Comparison of ENCODE assay signal across 1 cellular context in the genomic region with DNA sequence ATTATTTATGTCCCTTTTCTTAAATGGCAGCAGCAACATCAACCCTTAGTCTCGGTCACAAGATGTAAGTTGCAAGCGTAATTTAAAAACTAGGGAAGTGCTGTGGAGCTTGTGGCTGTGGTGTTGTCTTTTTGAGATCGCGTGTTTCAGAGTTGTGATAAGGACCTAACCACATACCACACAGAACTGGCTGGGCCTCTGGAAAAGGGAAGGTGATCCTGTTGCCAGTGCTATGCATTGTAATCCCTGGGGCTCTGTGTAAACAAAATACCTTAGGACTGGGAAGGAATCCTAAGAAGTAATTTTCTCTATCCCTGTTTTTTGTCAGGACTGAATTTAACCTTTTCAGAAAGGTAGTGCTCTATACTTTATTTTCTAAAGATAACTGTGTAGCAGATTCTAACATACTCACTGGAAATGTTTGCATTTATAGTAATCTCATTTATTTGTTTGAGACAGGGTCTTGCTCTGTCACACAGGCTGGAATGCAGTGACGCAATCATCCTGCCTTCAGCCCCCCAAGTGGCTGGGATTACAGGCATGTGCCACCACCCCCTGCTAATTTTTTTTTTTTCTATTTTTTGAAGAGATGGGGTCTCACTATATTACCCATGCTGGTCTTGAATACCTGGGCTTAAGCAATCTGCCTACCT.
TF ChIP-seq lines count a peak whose summit lies in the region.

No MANE protein-coding gene starts in this region.

TF ChIP-seq in HEK293, 187 proteins besides CTCF, POLR2A, EP300 and RAD21 (continued from another document):
- TF ChIP-seq, protein P1, sequence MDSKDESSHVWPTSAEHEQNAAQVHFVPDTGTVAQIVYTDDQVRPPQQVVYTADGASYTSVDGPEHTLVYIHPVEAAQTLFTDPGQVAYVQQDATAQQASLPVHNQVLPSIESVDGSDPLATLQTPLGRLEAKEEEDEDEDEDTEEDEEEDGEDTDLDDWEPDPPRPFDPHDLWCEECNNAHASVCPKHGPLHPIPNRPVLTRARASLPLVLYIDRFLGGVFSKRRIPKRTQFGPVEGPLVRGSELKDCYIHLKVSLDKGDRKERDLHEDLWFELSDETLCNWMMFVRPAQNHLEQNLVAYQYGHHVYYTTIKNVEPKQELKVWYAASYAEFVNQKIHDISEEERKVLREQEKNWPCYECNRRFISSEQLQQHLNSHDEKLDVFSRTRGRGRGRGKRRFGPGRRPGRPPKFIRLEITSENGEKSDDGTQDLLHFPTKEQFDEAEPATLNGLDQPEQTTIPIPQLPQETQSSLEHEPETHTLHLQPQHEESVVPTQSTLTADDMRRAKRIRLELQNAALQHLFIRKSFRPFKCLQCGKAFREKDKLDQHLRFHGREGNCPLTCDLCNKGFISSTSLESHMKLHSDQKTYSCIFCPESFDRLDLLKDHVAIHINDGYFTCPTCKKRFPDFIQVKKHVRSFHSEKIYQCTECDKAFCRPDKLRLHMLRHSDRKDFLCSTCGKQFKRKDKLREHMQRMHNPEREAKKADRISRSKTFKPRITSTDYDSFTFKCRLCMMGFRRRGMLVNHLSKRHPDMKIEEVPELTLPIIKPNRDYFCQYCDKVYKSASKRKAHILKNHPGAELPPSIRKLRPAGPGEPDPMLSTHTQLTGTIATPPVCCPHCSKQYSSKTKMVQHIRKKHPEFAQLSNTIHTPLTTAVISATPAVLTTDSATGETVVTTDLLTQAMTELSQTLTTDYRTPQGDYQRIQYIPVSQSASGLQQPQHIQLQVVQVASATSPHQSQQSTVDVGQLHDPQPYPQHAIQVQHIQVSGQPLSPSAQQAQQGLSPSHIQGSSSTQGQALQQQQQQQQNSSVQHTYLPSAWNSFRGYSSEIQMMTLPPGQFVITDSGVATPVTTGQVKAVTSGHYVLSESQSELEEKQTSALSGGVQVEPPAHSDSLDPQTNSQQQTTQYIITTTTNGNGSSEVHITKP (tag by site-specific recombination; IDR thresholded peaks at IDR 0.05) = peak; percentile 60
- TF ChIP-seq ZBTB17 (tag by site-specific recombination; IDR thresholded peaks at IDR 0.05) = peak; percentile 28; the same call in 1 of the 2 replicates
- TF ChIP-seq ZNF558 (tag by site-specific recombination; IDR thresholded peaks at IDR 0.05) = no peak
- 0 out of 2 replicates have a peak, but pooled peaks have one; percentile 20 for TF ChIP-seq ZNF24 (tag by site-specific recombination; IDR thresholded peaks at IDR 0.05)
- TF ChIP-seq WT1 (tag by site-specific recombination; IDR thresholded peaks at IDR 0.05) = peak; percentile 71
- 0 out of 2 replicates have a peak, but pooled peaks have one; percentile 16 for TF ChIP-seq ZNF660 (tag by site-specific recombination; IDR thresholded peaks at IDR 0.05)
- 0 out of 2 replicates have a peak, but pooled peaks have one; percentile 40 for TF ChIP-seq ZXDB (tag by site-specific recombination; IDR thresholded peaks at IDR 0.05)
- no peak for TF ChIP-seq ZNF707 (tag by site-specific recombination; IDR thresholded peaks at IDR 0.05)
- peak; percentile 81 for TF ChIP-seq FEZF1 (tag by site-specific recombination; IDR thresholded peaks at IDR 0.05)
- TF ChIP-seq YY2 (tag by site-specific recombination; IDR thresholded peaks at IDR 0.05) = no peak
- TF ChIP-seq KLF1 (tag by site-specific recombination; IDR thresholded peaks at IDR 0.05) = no peak
- TF ChIP-seq, protein P2, sequence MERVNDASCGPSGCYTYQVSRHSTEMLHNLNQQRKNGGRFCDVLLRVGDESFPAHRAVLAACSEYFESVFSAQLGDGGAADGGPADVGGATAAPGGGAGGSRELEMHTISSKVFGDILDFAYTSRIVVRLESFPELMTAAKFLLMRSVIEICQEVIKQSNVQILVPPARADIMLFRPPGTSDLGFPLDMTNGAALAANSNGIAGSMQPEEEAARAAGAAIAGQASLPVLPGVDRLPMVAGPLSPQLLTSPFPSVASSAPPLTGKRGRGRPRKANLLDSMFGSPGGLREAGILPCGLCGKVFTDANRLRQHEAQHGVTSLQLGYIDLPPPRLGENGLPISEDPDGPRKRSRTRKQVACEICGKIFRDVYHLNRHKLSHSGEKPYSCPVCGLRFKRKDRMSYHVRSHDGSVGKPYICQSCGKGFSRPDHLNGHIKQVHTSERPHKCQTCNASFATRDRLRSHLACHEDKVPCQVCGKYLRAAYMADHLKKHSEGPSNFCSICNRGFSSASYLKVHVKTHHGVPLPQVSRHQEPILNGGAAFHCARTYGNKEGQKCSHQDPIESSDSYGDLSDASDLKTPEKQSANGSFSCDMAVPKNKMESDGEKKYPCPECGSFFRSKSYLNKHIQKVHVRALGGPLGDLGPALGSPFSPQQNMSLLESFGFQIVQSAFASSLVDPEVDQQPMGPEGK (tag by site-specific recombination; IDR thresholded peaks at IDR 0.05) = peak; percentile 31; the same call in 1 of the 2 replicates
- no peak for TF ChIP-seq RBAK (tag by site-specific recombination; IDR thresholded peaks at IDR 0.05)
- TF ChIP-seq ZNF514 (tag by site-specific recombination; IDR thresholded peaks at IDR 0.05) = no peak
- TF ChIP-seq, protein P3, sequence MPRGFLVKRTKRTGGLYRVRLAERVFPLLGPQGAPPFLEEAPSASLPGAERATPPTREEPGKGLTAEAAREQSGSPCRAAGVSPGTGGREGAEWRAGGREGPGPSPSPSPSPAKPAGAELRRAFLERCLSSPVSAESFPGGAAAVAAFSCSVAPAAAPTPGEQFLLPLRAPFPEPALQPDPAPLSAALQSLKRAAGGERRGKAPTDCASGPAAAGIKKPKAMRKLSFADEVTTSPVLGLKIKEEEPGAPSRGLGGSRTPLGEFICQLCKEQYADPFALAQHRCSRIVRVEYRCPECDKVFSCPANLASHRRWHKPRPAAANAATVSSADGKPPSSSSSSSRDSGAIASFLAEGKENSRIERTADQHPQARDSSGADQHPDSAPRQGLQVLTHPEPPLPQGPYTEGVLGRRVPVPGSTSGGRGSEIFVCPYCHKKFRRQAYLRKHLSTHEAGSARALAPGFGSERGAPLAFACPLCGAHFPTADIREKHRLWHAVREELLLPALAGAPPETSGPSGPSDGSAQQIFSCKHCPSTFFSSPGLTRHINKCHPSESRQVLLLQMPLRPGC (tag by site-specific recombination; IDR thresholded peaks at IDR 0.05) = peak; percentile 65; the same call in 1 of the 2 replicates
- TF ChIP-seq, protein P4, sequence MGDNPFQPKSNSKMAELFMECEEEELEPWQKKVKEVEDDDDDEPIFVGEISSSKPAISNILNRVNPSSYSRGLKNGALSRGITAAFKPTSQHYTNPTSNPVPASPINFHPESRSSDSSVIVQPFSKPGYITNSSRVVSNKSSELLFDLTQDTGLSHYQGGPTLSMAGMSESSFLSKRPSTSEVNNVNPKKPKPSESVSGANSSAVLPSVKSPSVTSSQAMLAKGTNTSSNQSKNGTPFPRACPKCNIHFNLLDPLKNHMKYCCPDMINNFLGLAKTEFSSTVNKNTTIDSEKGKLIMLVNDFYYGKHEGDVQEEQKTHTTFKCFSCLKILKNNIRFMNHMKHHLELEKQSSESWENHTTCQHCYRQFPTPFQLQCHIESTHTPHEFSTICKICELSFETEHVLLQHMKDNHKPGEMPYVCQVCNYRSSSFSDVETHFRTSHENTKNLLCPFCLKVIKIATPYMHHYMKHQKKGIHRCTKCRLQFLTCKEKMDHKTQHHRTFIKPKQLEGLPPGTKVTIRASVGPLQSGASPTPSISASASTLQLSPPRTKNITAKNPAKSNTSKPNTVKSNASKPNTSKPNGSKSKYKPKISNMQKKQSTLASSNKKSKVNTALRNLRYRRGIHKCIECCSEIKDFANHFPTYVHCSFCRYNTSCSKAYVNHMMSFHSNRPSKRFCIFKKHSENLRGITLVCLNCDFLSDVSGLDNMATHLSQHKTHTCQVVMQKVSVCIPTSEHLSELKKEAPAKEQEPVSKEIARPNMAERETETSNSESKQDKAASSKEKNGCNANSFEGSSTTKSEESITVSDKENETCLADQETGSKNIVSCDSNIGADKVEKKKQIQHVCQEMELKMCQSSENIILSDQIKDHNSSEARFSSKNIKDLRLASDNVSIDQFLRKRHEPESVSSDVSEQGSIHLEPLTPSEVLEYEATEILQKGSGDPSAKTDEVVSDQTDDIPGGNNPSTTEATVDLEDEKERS (tag by site-specific recombination; IDR thresholded peaks at IDR 0.05) = no peak
- TF ChIP-seq ZNF274 (IDR thresholded peaks at IDR 0.05; ENCODE audit: low read length) = no peak
- no peak for TF ChIP-seq ZNF274 (tag by site-specific recombination; IDR thresholded peaks at IDR 0.05; ENCODE audit: borderline replicate concordance)
- no peak for TF ChIP-seq BCL11A (tag by site-specific recombination; IDR thresholded peaks at IDR 0.05; ENCODE audit: low read depth)
- TF ChIP-seq ZNF785 (tag by site-specific recombination; IDR thresholded peaks at IDR 0.05) = no peak
- peak; percentile 50; the same call in 1 of the 2 replicates for TF ChIP-seq ZNF335 (tag by site-specific recombination; conservative IDR thresholded peaks at IDR 0.05)
- peak; percentile 35 for TF ChIP-seq ZNF629 (tag by site-specific recombination; IDR thresholded peaks at IDR 0.05)
- TF ChIP-seq ZNF843 (tag by site-specific recombination; IDR thresholded peaks at IDR 0.05) = peak; percentile 59; the same call in 1 of the 2 replicates
- TF ChIP-seq ZBTB48 (tag by site-specific recombination; IDR thresholded peaks at IDR 0.05) = peak; percentile 40; the same call in 1 of the 2 replicates
- TF ChIP-seq ZBTB20 (tag by site-specific recombination; IDR thresholded peaks at IDR 0.05) = peak; percentile 88
- peak; percentile 79 for TF ChIP-seq IKZF3 (tag by site-specific recombination; IDR thresholded peaks at IDR 0.05)
- TF ChIP-seq MZF1 (tag by site-specific recombination; IDR thresholded peaks at IDR 0.05; ENCODE audit: borderline replicate concordance) = peak; percentile 69
- peak; percentile 71 for TF ChIP-seq SP7 (tag by site-specific recombination; IDR thresholded peaks at IDR 0.05)
- TF ChIP-seq KLF8 (tag by site-specific recombination; IDR thresholded peaks at IDR 0.05) = 0 out of 2 replicates have a peak, but pooled peaks have one; percentile 33
- no peak for TF ChIP-seq ZNF174 (tag by site-specific recombination; IDR thresholded peaks at IDR 0.05)
- TF ChIP-seq ZNF561 (tag by site-specific recombination; IDR thresholded peaks at IDR 0.05; ENCODE audit: borderline replicate concordance) = 0 out of 2 replicates have a peak, but pooled peaks have one; percentile 13
- TF ChIP-seq ZNF155 (tag by site-specific recombination; IDR thresholded peaks at IDR 0.05) = no peak
- TF ChIP-seq ZNF366 (tag by site-specific recombination; conservative IDR thresholded peaks at IDR 0.05) = peak; percentile 64
- TF ChIP-seq ZNF184 (tag by site-specific recombination; IDR thresholded peaks at IDR 0.05) = no peak
- TF ChIP-seq, protein P5, sequence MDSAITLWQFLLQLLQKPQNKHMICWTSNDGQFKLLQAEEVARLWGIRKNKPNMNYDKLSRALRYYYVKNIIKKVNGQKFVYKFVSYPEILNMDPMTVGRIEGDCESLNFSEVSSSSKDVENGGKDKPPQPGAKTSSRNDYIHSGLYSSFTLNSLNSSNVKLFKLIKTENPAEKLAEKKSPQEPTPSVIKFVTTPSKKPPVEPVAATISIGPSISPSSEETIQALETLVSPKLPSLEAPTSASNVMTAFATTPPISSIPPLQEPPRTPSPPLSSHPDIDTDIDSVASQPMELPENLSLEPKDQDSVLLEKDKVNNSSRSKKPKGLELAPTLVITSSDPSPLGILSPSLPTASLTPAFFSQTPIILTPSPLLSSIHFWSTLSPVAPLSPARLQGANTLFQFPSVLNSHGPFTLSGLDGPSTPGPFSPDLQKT (IDR thresholded peaks at IDR 0.05; ENCODE audit: borderline replicate concordance, low read depth, low read length) = no peak
